In genomic region chr13:28728642-28729041, GRCh38 we compare ENCODE assay signal across 1 cellular context.
TF ChIP-seq lines count a peak whose summit lies in the region.

No MANE protein-coding gene starts in this region.

TF ChIP-seq in GM23338, 12 proteins besides CTCF, POLR2A, EP300 and RAD21 (continued from another document):
- TF ChIP-seq JUNB (IDR thresholded peaks at IDR 0.05; ENCODE audit: unreplicated experiment) (no peak), ZNF331 (CRISPR knock-in tag; IDR thresholded peaks at IDR 0.05; ENCODE audit: low read depth) (no peak), CREB1 (CRISPR knock-in tag; IDR thresholded peaks at IDR 0.05; ENCODE audit: low read depth) (no peak), ZNF114 (CRISPR knock-in tag; IDR thresholded peaks at IDR 0.05) (no peak)
